12 cellular contexts compared by ENCODE assay signal in genomic region chr4:54433686-54434085, GRCh38.
DNase-seq lines count a peak whose midpoint lies in the region; ATAC-seq and TF ChIP-seq lines count a peak whose summit lies in the region.
"Had no signal": no experiment of that assay in that cellular context is flagged by ENCODE, and none has a peak within 500 bp of the region (broad histone marks: within the 10 kb centered on the region; RNA-seq: fewer than 3 reads in every experiment).

No MANE protein-coding gene starts in this region.

- H3K9me3 ChIP-seq in left ventricle myocardium inferior (replicated peaks): no peaks in the 10 kb centered on the region
- H3K9me3 ChIP-seq: adrenal gland had no signal

- no peaks in the 10 kb centered on the region for H3K4me1 ChIP-seq in left ventricle myocardium inferior
- H3K4me1 ChIP-seq: adrenal gland had no signal

- no peak overlapping the region for H3K4me3 ChIP-seq in left ventricle myocardium inferior
- H3K4me3 ChIP-seq: adrenal gland, skin epidermis had no signal

- intact Hi-C loops in left ventricle myocardium inferior (cut with micrococcal nuclease) (no loop called here), Right ventricle myocardium inferior (cut with DNase I) (loop anchor here (5.0 kb wide), 1 partner anchor 51 kb away; no protein-coding TSS in a partner anchor)

- ATAC-seq in Right ventricle myocardium inferior (no peak), SK-N-SH treated with all-trans-retinoic acid at 6 μM for 48 hours (peak; percentile 69; the same call in 2 of the 3 replicates), HG03521 (IDR thresholded peaks at IDR 0.05; ENCODE audit: unreplicated experiment) (no peak), GM21515 (IDR thresholded peaks at IDR 0.05; ENCODE audit: unreplicated experiment) (no peak), HG03097 (IDR thresholded peaks at IDR 0.05; ENCODE audit: low FRiP score, unreplicated experiment) (no peak)

- no peak overlapping the region for H3K27ac ChIP-seq in left ventricle myocardium inferior (replicated peaks)
- H3K27ac ChIP-seq: adrenal gland, HL-60, skin epidermis had no signal

- H3K27me3 ChIP-seq in left ventricle myocardium inferior (ENCODE audit: low read depth): peaks cover 23% of the 10 kb centered on the region

- H3K36me3 ChIP-seq in left ventricle myocardium inferior: no peaks in the 10 kb centered on the region
- H3K36me3 ChIP-seq: adrenal gland had no signal

- DNase-seq in left ventricle myocardium inferior: no peak
- no peak for DNase-seq in Right ventricle myocardium inferior (ENCODE audit: missing footprints)
- DNase-seq in globus pallidus (ENCODE audit: low spot score): peak; percentile 28
- DNase-seq in NCI-H187 treated with DMSO at 0.1 percent for 48 hours (lab: John Stamatoyannopoulos, UW): no peak
- DNase-seq: immature natural killer cell had no signal

- peak; percentile 55 for TF ChIP-seq CTCF in left ventricle myocardium inferior (IDR thresholded peaks at IDR 0.05; ENCODE audit: borderline replicate concordance)

TF ChIP-seq in SK-N-SH treated with all-trans-retinoic acid at 6 μM for 48 hours, 23 proteins besides CTCF, POLR2A, EP300 and RAD21:
- TF ChIP-seq BACH2 (CRISPR knock-in tag; IDR thresholded peaks at IDR 0.05; ENCODE audit: borderline replicate concordance) (no peak), ARNTL (CRISPR knock-in tag; IDR thresholded peaks at IDR 0.05; ENCODE audit: borderline replicate concordance, low read depth) (no peak), ZNF70 (CRISPR knock-in tag; IDR thresholded peaks at IDR 0.05) (no peak), ZNF565 (CRISPR knock-in tag; conservative IDR thresholded peaks at IDR 0.05; ENCODE audit: low read depth) (no peak), POU6F1 (CRISPR knock-in tag; IDR thresholded peaks at IDR 0.05; ENCODE audit: borderline replicate concordance, low read depth) (no peak), OSR1 (CRISPR knock-in tag; IDR thresholded peaks at IDR 0.05) (no peak), CSDC2 (CRISPR knock-in tag; IDR thresholded peaks at IDR 0.05) (no peak), ZFP30 (CRISPR knock-in tag; IDR thresholded peaks at IDR 0.05) (no peak), TCF4 (CRISPR knock-in tag; IDR thresholded peaks at IDR 0.05; ENCODE audit: borderline replicate concordance) (no peak), ESRRG (CRISPR knock-in tag; IDR thresholded peaks at IDR 0.05) (no peak), PPARA (CRISPR knock-in tag; IDR thresholded peaks at IDR 0.05; ENCODE audit: borderline replicate concordance) (no peak), CSRNP3 (CRISPR knock-in tag; IDR thresholded peaks at IDR 0.05) (no peak), SNAI2 (CRISPR knock-in tag; IDR thresholded peaks at IDR 0.05) (no peak), ZNF8 (CRISPR knock-in tag; IDR thresholded peaks at IDR 0.05) (no peak), ZC3H10 (CRISPR knock-in tag; IDR thresholded peaks at IDR 0.05) (no peak), TSHZ2 (CRISPR knock-in tag; IDR thresholded peaks at IDR 0.05) (no peak), TOX (CRISPR knock-in tag; IDR thresholded peaks at IDR 0.05; ENCODE audit: borderline replicate concordance) (no peak), ZFP3 (CRISPR knock-in tag; IDR thresholded peaks at IDR 0.05) (no peak), CREB5 (CRISPR knock-in tag; IDR thresholded peaks at IDR 0.05; ENCODE audit: low read depth) (no peak), GLIS3 (CRISPR knock-in tag; IDR thresholded peaks at IDR 0.05) (no peak)
TF ChIP-seq in SK-N-SH treated with all-trans-retinoic acid at 6 μM for 48 hours: peak in this region for 0.
